8 cellular contexts compared by ENCODE assay signal in genomic region chr20:36439040-36439730, GRCh38.
DNase-seq lines count a peak whose midpoint lies in the region; ATAC-seq and TF ChIP-seq lines count a peak whose summit lies in the region.

No MANE protein-coding gene starts in this region.

- no peaks in the 10 kb centered on the region for H3K9me3 Mint-ChIP-seq in T-helper 2 cell treated with Interferon-gamma antibody and Interleukin-4, amounts not matched to agents 5 μg/mL and 100 μg/mL, for 36 hours

- H3K4me3 ChIP-seq in MM.1S (ENCODE audit: low read length) (no peak overlapping the region), ascending aorta (no peak overlapping the region), spleen (no peak overlapping the region)

- H3K27ac ChIP-seq in MM.1S (ENCODE audit: low read length) (no peak overlapping the region), ascending aorta (no peak overlapping the region), spleen (no peak overlapping the region)

- no peak overlapping the region for H3K27ac Mint-ChIP-seq in T-helper 2 cell treated with Interferon-gamma antibody and Interleukin-4, amounts not matched to agents 5 μg/mL and 100 μg/mL, for 36 hours

- H3K27me3 Mint-ChIP-seq in T-helper 2 cell treated with Interferon-gamma antibody and Interleukin-4, amounts not matched to agents 5 μg/mL and 100 μg/mL, for 36 hours (ENCODE audit: low read depth) = peaks cover 3% of the 10 kb centered on the region

- H2AFZ ChIP-seq in MM.1S (ENCODE audit: low read length) = no peak overlapping the region; the same call in 1 of the 2 replicates

- no peak for ATAC-seq in GM21723 (IDR thresholded peaks at IDR 0.05; ENCODE audit: unreplicated experiment)
- no peak for ATAC-seq in HG03432 (IDR thresholded peaks at IDR 0.05; ENCODE audit: unreplicated experiment)

- no peak overlapping the region for H3K4me3 Mint-ChIP-seq in T-helper 2 cell treated with Interferon-gamma antibody and Interleukin-4, amounts not matched to agents 5 μg/mL and 100 μg/mL, for 36 hours

- no peaks in the 10 kb centered on the region for H3K79me2 ChIP-seq in MM.1S (ENCODE audit: low read length)

- no peaks in the 10 kb centered on the region for H3K4me1 Mint-ChIP-seq in T-helper 2 cell treated with Interferon-gamma antibody and Interleukin-4, amounts not matched to agents 5 μg/mL and 100 μg/mL, for 36 hours (ENCODE audit: low read depth)

- H3K4me2 ChIP-seq in MM.1S (ENCODE audit: low read depth, low read length) = peak overlapping the region; percentile 46; the same call in 1 of the 2 replicates

- TF ChIP-seq CTCF in MM.1S (IDR thresholded peaks at IDR 0.05; ENCODE audit: low read length) = peak; percentile 91
- peak; percentile 72 to 89 (median 87) for TF ChIP-seq CTCF in ascending aorta (IDR thresholded peaks at IDR 0.05)
- TF ChIP-seq CTCF in spleen (IDR thresholded peaks at IDR 0.05 in 8 of 11, conservative IDR thresholded peaks at IDR 0.05 in 3 of 11) = peak; percentile 67 to 92 (median 85)

- H3K4me1 ChIP-seq in MM.1S (ENCODE audit: low read length) = no peaks in the 10 kb centered on the region
- H3K4me1 ChIP-seq in ascending aorta = no peaks in the 10 kb centered on the region
- peaks cover 4 to 18% (median 12%) of the 10 kb centered on the region in 6 donors for H3K4me1 ChIP-seq in spleen

- WGBS in spleen, 5 donors = 25 to 34% (median 29%) methylated on average over 9 of the region's 9 CpGs

- no peaks in the 10 kb centered on the region for H4K20me1 ChIP-seq in MM.1S (ENCODE audit: insufficient read depth, low read length)

- H3K9me2 ChIP-seq in MM.1S (replicated peaks; ENCODE audit: insufficient read depth, low read length) = no peaks in the 10 kb centered on the region

- H3K9me3 ChIP-seq in MM.1S (replicated peaks; ENCODE audit: insufficient read depth, low read length) = no peaks in the 10 kb centered on the region
- no peaks in the 10 kb centered on the region for H3K9me3 ChIP-seq in ascending aorta
- no peaks in the 10 kb centered on the region for H3K9me3 ChIP-seq in spleen

- H3K36me3 ChIP-seq in MM.1S (replicated peaks; ENCODE audit: insufficient read depth, low read length) (no peaks in the 10 kb centered on the region), ascending aorta (no peaks in the 10 kb centered on the region), spleen (no peaks in the 10 kb centered on the region)

- H3K36me3 Mint-ChIP-seq in T-helper 2 cell treated with Interferon-gamma antibody and Interleukin-4, amounts not matched to agents 5 μg/mL and 100 μg/mL, for 36 hours (ENCODE audit: low read depth) = no peaks in the 10 kb centered on the region

- intact Hi-C loops in ascending aorta (cut with DNase I) = loop anchor here (2.0 kb wide), 1 partner anchor 236 kb away; no protein-coding TSS in a partner anchor
- intact Hi-C loops in spleen (cut with DNase I; ENCODE audit: low total_unique reads) = loop anchor here (2.0 to 5.0 kb wide), 2 partner anchors 222 to 236 kb away; no protein-coding TSS in a partner anchor

- H3K27me3 ChIP-seq in MM.1S (replicated peaks; ENCODE audit: insufficient read depth, low read length) = no peaks in the 10 kb centered on the region
- no peaks in the 10 kb centered on the region for H3K27me3 ChIP-seq in ascending aorta
- peaks cover 0 to 15% (median 0%) of the 10 kb centered on the region in 7 donors for H3K27me3 ChIP-seq in spleen (replicated peaks in 1 of 7)

- in situ Hi-C loops in G401 (cut with HindIII; ENCODE audit: low sequenced_read_pairs) = no loop called here

- H3F3A ChIP-seq in MM.1S (ENCODE audit: insufficient read depth, low read length) = no peaks in the 10 kb centered on the region

- no peak for TF ChIP-seq POLR2A in spleen (IDR thresholded peaks at IDR 0.05)

- no peak overlapping the region for H3K9ac ChIP-seq in MM.1S (ENCODE audit: low read length)

- DNase-seq in G401 (ENCODE audit: low spot score) (peak; percentile 76), MM.1S (peak; percentile 49), ascending aorta (ENCODE audit: low spot score in 2 of 2) (peak in 1 of 2 donors; percentile 75), hippocampal formation (lab: John Stamatoyannopoulos, UW) (peak; percentile 12 to 43), spleen (peak; percentile 88)
- peak; percentile 49 for DNase-seq in T-helper 2 cell treated with Interferon-gamma antibody and Interleukin-4, amounts not matched to agents 5 μg/mL and 100 μg/mL, for 36 hours (ENCODE audit: low spot score)
